1 cellular context compared by ENCODE assay signal in genomic region chr1:156804026-156804425, GRCh38.
TF ChIP-seq lines count a peak whose summit lies in the region.

No MANE protein-coding gene starts in this region.

TF ChIP-seq in HepG2, 621 proteins besides CTCF, POLR2A, EP300 and RAD21:
- TF ChIP-seq CEBPB (IDR thresholded peaks at IDR 0.05; ENCODE audit: borderline replicate concordance, low read depth, low read length) (0 out of 2 replicates have a peak, but pooled peaks have one; percentile 21), DR1 (CRISPR knock-in tag; IDR thresholded peaks at IDR 0.05) (no peak), ATF7 (IDR thresholded peaks at IDR 0.05) (no peak), ATF7 (CRISPR knock-in tag; IDR thresholded peaks at IDR 0.05) (no peak), NPAS2 (CRISPR knock-in tag; IDR thresholded peaks at IDR 0.05; ENCODE audit: borderline replicate concordance) (no peak), PHF20 (CRISPR knock-in tag; IDR thresholded peaks at IDR 0.05) (no peak)
